Comparison of ENCODE assay signal across 15 cellular contexts in the genomic region with DNA sequence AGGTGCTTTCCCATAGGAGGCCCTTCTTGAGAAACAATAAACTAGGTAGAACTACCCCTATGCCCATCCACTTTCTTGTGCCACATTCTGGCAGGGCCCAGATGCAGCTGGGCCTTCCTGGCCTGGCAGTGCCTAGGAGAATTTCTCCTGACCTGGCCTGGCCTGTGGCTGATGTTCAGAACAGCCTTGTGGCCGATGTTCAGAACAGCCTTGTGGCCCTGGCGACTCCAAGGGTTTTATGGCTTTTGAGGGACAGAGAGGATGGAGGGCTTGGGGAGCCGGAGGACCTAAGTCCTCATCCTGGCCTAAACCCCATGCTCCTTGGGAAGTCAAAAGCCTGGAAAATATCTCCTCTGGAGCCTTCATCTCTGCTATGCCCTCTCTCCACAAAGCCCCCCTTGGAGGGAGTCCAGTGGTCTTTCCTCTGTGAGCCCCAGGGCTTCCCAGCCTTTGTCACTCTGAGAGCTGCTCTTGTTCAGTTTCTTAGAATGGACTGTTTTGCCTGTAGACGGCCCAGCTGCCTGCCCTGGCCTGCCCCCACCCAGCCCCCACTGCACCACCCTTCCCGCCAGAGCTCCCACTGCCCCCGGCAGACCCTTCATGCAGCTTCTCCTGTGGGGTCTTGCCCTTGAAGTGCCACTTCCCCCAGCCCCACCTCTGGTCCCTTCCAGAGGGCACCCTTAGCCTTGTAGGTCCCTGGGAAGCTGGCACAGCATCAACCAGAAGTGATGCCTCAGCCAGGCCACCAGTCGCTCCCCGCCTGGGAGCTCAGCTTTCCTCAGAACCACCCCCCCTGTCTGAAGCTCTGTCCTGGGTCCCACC. TPM values are rescaled to one million over a fixed set of nuclear protein-coding genes. Genes with fewer than 3 reads are reported as not detected.
A peak's percentile ranks its signal among the peaks of the same experiment; 100 is the strongest.
DNase-seq lines count a peak whose midpoint lies in the region; ATAC-seq, FAIRE-seq and TF ChIP-seq lines count a peak whose summit lies in the region.
"Had no signal": no experiment of that assay in that cellular context is flagged by ENCODE, and none has a peak within 500 bp of the region (broad histone marks: within the 10 kb centered on the region; RNA-seq: fewer than 3 reads in every experiment).

No MANE protein-coding gene starts in this region.

- TF ChIP-seq EP300 in HepG2 (IDR thresholded peaks at IDR 0.05; ENCODE audit: low read depth in 2 of 2, low read length in 2 of 2) (no peak), HepG2 (CRISPR knock-in tag; IDR thresholded peaks at IDR 0.05; ENCODE audit: borderline replicate concordance) (no peak)

- 0 out of 2 replicates have a peak, but pooled peaks cover 3% of the 10 kb centered on the region for H3K4me1 ChIP-seq in HepG2 (ENCODE audit: insufficient read depth, low read length)

- no peak overlapping the region for H3K27ac Mint-ChIP-seq in nephron progenitor cell
- H3K27ac Mint-ChIP-seq: activated T-helper 1 cell treated with anti-CD3 and anti-CD28 coated beads, Interleukin-12 subunit alpha, Interleukin-12 subunit beta, Interleukin-2, Interleukin-4 antibody, amounts not matched to agents 30 ng/mL and 10 ng/mL and 1 ng/mL, durations not matched to agents 14 hours and 24 hours and 36 hours; T-cell had no signal

- no peak for TF ChIP-seq RAD21 in HepG2 (CRISPR knock-in tag; IDR thresholded peaks at IDR 0.05)

- H3K4me3 ChIP-seq in HepG2 (replicated peaks in 1 of 3; ENCODE audit: insufficient read depth in 1 of 3, low read depth in 2 of 3, low read length in 3 of 3): no peak overlapping the region
- H3K4me3 ChIP-seq: mucosa of descending colon had no signal

- H3K4me3 Mint-ChIP-seq in nephron progenitor cell: no peak overlapping the region
- H3K4me3 Mint-ChIP-seq: activated T-helper 1 cell treated with anti-CD3 and anti-CD28 coated beads, Interleukin-12 subunit alpha, Interleukin-12 subunit beta, Interleukin-2, Interleukin-4 antibody, amounts not matched to agents 30 ng/mL and 10 ng/mL and 1 ng/mL, durations not matched to agents 14 hours and 24 hours and 36 hours; CD14-positive monocyte; T-cell had no signal

- no peak overlapping the region for H3K9ac ChIP-seq in HepG2 (ENCODE audit: insufficient read depth, low read depth, low read length)

- intact Hi-C loops in HepG2 (cut with micrococcal nuclease; ENCODE audit: unreplicated experiment): no loop called here

- H3K79me2 ChIP-seq in HepG2 (ENCODE audit: insufficient read depth, low read length): no peaks in the 10 kb centered on the region

- no peak; the same call in 2 of the 3 replicates for ATAC-seq in HepG2
- ATAC-seq: mucosa of descending colon, T-cell had no signal

- peaks cover 6% of the 10 kb centered on the region for H3K27me3 Mint-ChIP-seq in nephron progenitor cell (ENCODE audit: low read depth, poor library complexity)

- FAIRE-seq in HepG2 (lab: Jason Lieb, UNC): no peak
- FAIRE-seq: small intestine had no signal

- H3K4me1 Mint-ChIP-seq in nephron progenitor cell: peaks cover 2% of the 10 kb centered on the region

- H3K27ac ChIP-seq in caudate nucleus (ENCODE audit: low read depth, low read length) (peak overlapping the region; percentile 99), HepG2 (ENCODE audit: extremely low read length, insufficient read depth, low read length) (no peak overlapping the region), substantia nigra (ENCODE audit: low read depth, low read length, poor library complexity, severe bottlenecking) (peak overlapping the region; percentile 99)

- TF ChIP-seq CTCF in HepG2 (CRISPR knock-in tag; IDR thresholded peaks at IDR 0.05) (no peak), nephron progenitor cell (IDR thresholded peaks at IDR 0.05) (no peak)

- H3K36me3 Mint-ChIP-seq in nephron progenitor cell (ENCODE audit: low read depth): peaks cover 10% of the 10 kb centered on the region

- peak; percentile 67 for DNase-seq in NCI-H1092 treated with DMSO at 0.1 percent for 48 hours (lab: John Stamatoyannopoulos, UW)
- no peak for DNase-seq in NCI-H1092 (lab: John Stamatoyannopoulos, UW)
- DNase-seq in caudate nucleus (lab: John Stamatoyannopoulos, UW): peak in 50 of 61 donors; percentile 34 to 94 (median 84)
- no peak for DNase-seq in HepG2 (ENCODE audit: low spot score)
- DNase-seq in substantia nigra (lab: John Stamatoyannopoulos, UW): peak in 42 of 49 donors; percentile 59 to 97 (median 81)
- DNase-seq in nephron progenitor cell: no peak
- DNase-seq in HuH-7.5 (ENCODE audit: low spot score): no peak
- DNase-seq in NCI-H1694 treated with DMSO at 0.1 percent for 48 hours (lab: John Stamatoyannopoulos, UW): no peak
- DNase-seq: 8988T, mucosa of descending colon, RPMI8226, small intestine, T-cell had no signal

- peaks cover 0 to 2% of the 10 kb centered on the region in 2 experiments; a peak in 1 of 5 replicates for H3K36me3 ChIP-seq in HepG2 (replicated peaks in 1 of 2; ENCODE audit: control insufficient read depth in 1 of 2, insufficient read depth in 2 of 2, low read length in 2 of 2)

- in situ Hi-C loops in HepG2 (cut with HindIII; ENCODE audit: extremely low pct_ligation_motif_present, low pct_unique_long_range_greater_than_20kb): loop anchor here (5.0 kb wide), 1 partner anchor 232 kb away; no protein-coding TSS in a partner anchor

- H2AFZ ChIP-seq in HepG2 (ENCODE audit: low read length): no peak overlapping the region

- 37% methylated on average over 6 of the region's 8 CpGs for WGBS in HepG2 (ENCODE audit: low lambda C conversion rate)

- 0 out of 2 replicates have a peak, but pooled peaks cover under 1% of the 10 kb centered on the region for H4K20me1 ChIP-seq in HepG2 (ENCODE audit: insufficient read depth, low read length)

- H3K9me3 Mint-ChIP-seq in nephron progenitor cell: no peaks in the 10 kb centered on the region
- H3K9me3 Mint-ChIP-seq: activated T-helper 1 cell treated with anti-CD3 and anti-CD28 coated beads, Interleukin-12 subunit alpha, Interleukin-12 subunit beta, Interleukin-2, Interleukin-4 antibody, amounts not matched to agents 30 ng/mL and 10 ng/mL and 1 ng/mL, durations not matched to agents 14 hours and 24 hours and 36 hours; T-cell had no signal

- POLR2A ChIA-PET in HepG2 (lab: Yijun Ruan, JAX): interaction anchor here (1.2 kb wide), 1 partner anchor 119 kb away, joined by 3 read pairs; a partner anchor contains a TSS

- no peaks in the 10 kb centered on the region for H3K9me3 ChIP-seq in HepG2 (ENCODE audit: low read length)
- H3K9me3 ChIP-seq: mucosa of descending colon had no signal

- TF ChIP-seq POLR2A in HepG2 (IDR thresholded peaks at IDR 0.05; ENCODE audit: insufficient read depth in 1 of 2, low read depth in 2 of 2, low read length in 2 of 2): no peak

- CTCF ChIA-PET in HepG2 (lab: Yijun Ruan, JAX; ENCODE audit: low intra/inter-chr PET ratio, low total read pairs): no interaction called here

- H3K4me2 ChIP-seq in HepG2 (ENCODE audit: low read depth, low read length): no peak overlapping the region

- BruUV-seq in HepG2 (replicated peaks; lab: Mats Ljungman, UMichigan): no TSS peak

- peaks cover 0 to 6% of the 10 kb centered on the region in 2 experiments; a peak in 1 of 5 replicates for H3K27me3 ChIP-seq in HepG2 (ENCODE audit: control insufficient read depth in 1 of 2, insufficient read depth in 2 of 2, low read length in 2 of 2)

RNA-seq across cellular contexts. Expression of a gene that starts 6.9 kb away (rescaled TPM):
- not detected in 2 replicates for total RNA-seq in HepG2 (2016; rRNA removed; fragmentation: Illumina TruSeq; extraction: Trizol)
- not detected in 2 replicates for total RNA-seq in HepG2 (2016; cell fraction: cytosol; rRNA removed; fragmentation: Illumina TruSeq; extraction: Trizol; ENCODE audit: low read depth)
- not detected in 2 replicates for total RNA-seq in HepG2 (2016; cell fraction: insoluble cytoplasmic fraction; rRNA removed; fragmentation: Illumina TruSeq; extraction: Trizol)
- total RNA-seq in HepG2 (2016; cell fraction: membrane; rRNA removed; fragmentation: Illumina TruSeq; extraction: Trizol): not detected in 2 replicates
- total RNA-seq in HepG2 (2016; cell fraction: nucleus; rRNA removed; fragmentation: Illumina TruSeq; extraction: Trizol): not detected in 2 replicates
- polyA plus RNA-seq in HepG2 (2011; rRNA removed): 0.12 and 0.13 TPM in 2 replicates
- 0.08 and 0.09 TPM in 2 replicates for polyA plus RNA-seq in HepG2 (2011; cell fraction: cytosol; rRNA removed)
- 0.19 and 0.21 TPM in 2 replicates for polyA plus RNA-seq in HepG2 (2011; cell fraction: nucleus; rRNA removed)
- polyA plus RNA-seq in HepG2 (2012): 0.03 and 0.05 TPM in 2 replicates
- polyA plus RNA-seq in HepG2 (2016; cell fraction: cytosol; fragmentation: Illumina TruSeq; extraction: Trizol; ENCODE audit: low read depth): not detected in 2 replicates
- not detected in 2 replicates for polyA plus RNA-seq in HepG2 (2016; cell fraction: insoluble cytoplasmic fraction; fragmentation: Illumina TruSeq; extraction: Trizol; ENCODE audit: low read depth)
- not detected in 2 replicates for polyA plus RNA-seq in HepG2 (2016; cell fraction: membrane; fragmentation: Illumina TruSeq; extraction: Trizol; ENCODE audit: low read depth)
- polyA plus RNA-seq in HepG2 (2016; cell fraction: nucleus; fragmentation: Illumina TruSeq; extraction: Trizol; ENCODE audit: insufficient read depth, low read depth): not detected in 2 replicates
- 0.20 and 0.21 TPM in 2 replicates for polyA minus RNA-seq in HepG2 (2011; rRNA and poly(A)+ RNA removed; ENCODE audit: low replicate concordance)
- not detected in 2 replicates for polyA minus RNA-seq in HepG2 (2011; cell fraction: cytosol; rRNA and poly(A)+ RNA removed)
- polyA minus RNA-seq in HepG2 (2011; cell fraction: nucleus; rRNA and poly(A)+ RNA removed): 0.12 TPM in 1 of 2 replicates, not detected in the other
- total RNA-seq: activated T-helper 1 cell treated with anti-CD3 and anti-CD28 coated beads, Interleukin-12 subunit alpha, Interleukin-12 subunit beta, Interleukin-2, Interleukin-4 antibody, amounts not matched to agents 30 ng/mL and 10 ng/mL and 1 ng/mL, durations not matched to agents 14 hours and 24 hours and 36 hours; T-cell had no signal

RNA-seq across cellular contexts. Expression of a gene that starts 14.9 kb away (rescaled TPM):
- total RNA-seq in HepG2 (2016; rRNA removed; fragmentation: Illumina TruSeq; extraction: Trizol): 2.2 and 2.7 TPM in 2 replicates
- total RNA-seq in HepG2 (2016; cell fraction: cytosol; rRNA removed; fragmentation: Illumina TruSeq; extraction: Trizol; ENCODE audit: low read depth): 1.4 and 1.7 TPM in 2 replicates
- total RNA-seq in HepG2 (2016; cell fraction: insoluble cytoplasmic fraction; rRNA removed; fragmentation: Illumina TruSeq; extraction: Trizol): 2.3 and 3.0 TPM in 2 replicates
- total RNA-seq in HepG2 (2016; cell fraction: membrane; rRNA removed; fragmentation: Illumina TruSeq; extraction: Trizol): 2.9 and 3.5 TPM in 2 replicates
- total RNA-seq in HepG2 (2016; cell fraction: nucleus; rRNA removed; fragmentation: Illumina TruSeq; extraction: Trizol): 1.8 and 1.9 TPM in 2 replicates
- 18.8 and 23.4 TPM in 2 replicates for polyA plus RNA-seq in HepG2 (2011; rRNA removed)
- polyA plus RNA-seq in HepG2 (2011; cell fraction: cytosol; rRNA removed): 16.2 and 20.4 TPM in 2 replicates
- 14.8 and 15.5 TPM in 2 replicates for polyA plus RNA-seq in HepG2 (2011; cell fraction: nucleus; rRNA removed)
- 3.9 and 8.1 TPM in 2 replicates for polyA plus RNA-seq in HepG2 (2012)
- polyA plus RNA-seq in HepG2 (2016; cell fraction: cytosol; fragmentation: Illumina TruSeq; extraction: Trizol; ENCODE audit: low read depth): 1.6 and 2.1 TPM in 2 replicates
- polyA plus RNA-seq in HepG2 (2016; cell fraction: insoluble cytoplasmic fraction; fragmentation: Illumina TruSeq; extraction: Trizol; ENCODE audit: low read depth): 2.6 and 2.8 TPM in 2 replicates
- 1.9 and 2.2 TPM in 2 replicates for polyA plus RNA-seq in HepG2 (2016; cell fraction: membrane; fragmentation: Illumina TruSeq; extraction: Trizol; ENCODE audit: low read depth)
- 4.0 and 9.1 TPM in 2 replicates for polyA plus RNA-seq in HepG2 (2016; cell fraction: nucleus; fragmentation: Illumina TruSeq; extraction: Trizol; ENCODE audit: insufficient read depth, low read depth)
- polyA minus RNA-seq in HepG2 (2011; rRNA and poly(A)+ RNA removed; ENCODE audit: low replicate concordance): 7.2 and 18.3 TPM in 2 replicates
- polyA minus RNA-seq in HepG2 (2011; cell fraction: cytosol; rRNA and poly(A)+ RNA removed): 10.6 and 11.2 TPM in 2 replicates
- 5.2 and 6.1 TPM in 2 replicates for polyA minus RNA-seq in HepG2 (2011; cell fraction: nucleus; rRNA and poly(A)+ RNA removed)

RNA-seq across cellular contexts. Expression of a gene that starts 30.7 kb away (rescaled TPM):
- not detected in 2 replicates for total RNA-seq in HepG2 (2016; rRNA removed; fragmentation: Illumina TruSeq; extraction: Trizol)
- total RNA-seq in HepG2 (2016; cell fraction: cytosol; rRNA removed; fragmentation: Illumina TruSeq; extraction: Trizol; ENCODE audit: low read depth): 0.18 TPM in 1 of 2 replicates, not detected in the other
- total RNA-seq in HepG2 (2016; cell fraction: insoluble cytoplasmic fraction; rRNA removed; fragmentation: Illumina TruSeq; extraction: Trizol): not detected in 2 replicates
- not detected in 2 replicates for total RNA-seq in HepG2 (2016; cell fraction: membrane; rRNA removed; fragmentation: Illumina TruSeq; extraction: Trizol)
- total RNA-seq in HepG2 (2016; cell fraction: nucleus; rRNA removed; fragmentation: Illumina TruSeq; extraction: Trizol): not detected in 2 replicates
- polyA plus RNA-seq in HepG2 (2011; rRNA removed): 0.05 TPM in 1 of 2 replicates, not detected in the other
- polyA plus RNA-seq in HepG2 (2011; cell fraction: cytosol; rRNA removed): 0.12 and 0.15 TPM in 2 replicates
- 0.05 TPM in 1 of 2 replicates, not detected in the other for polyA plus RNA-seq in HepG2 (2011; cell fraction: nucleus; rRNA removed)
- not detected in 2 replicates for polyA plus RNA-seq in HepG2 (2012)
- polyA plus RNA-seq in HepG2 (2016; cell fraction: cytosol; fragmentation: Illumina TruSeq; extraction: Trizol; ENCODE audit: low read depth): 0.06 and 0.08 TPM in 2 replicates
- polyA plus RNA-seq in HepG2 (2016; cell fraction: insoluble cytoplasmic fraction; fragmentation: Illumina TruSeq; extraction: Trizol; ENCODE audit: low read depth): not detected in 2 replicates
- not detected in 2 replicates for polyA plus RNA-seq in HepG2 (2016; cell fraction: membrane; fragmentation: Illumina TruSeq; extraction: Trizol; ENCODE audit: low read depth)
- polyA plus RNA-seq in HepG2 (2016; cell fraction: nucleus; fragmentation: Illumina TruSeq; extraction: Trizol; ENCODE audit: insufficient read depth, low read depth): not detected in 2 replicates
- 0.12 and 1.5 TPM in 2 replicates for polyA minus RNA-seq in HepG2 (2011; rRNA and poly(A)+ RNA removed; ENCODE audit: low replicate concordance)
- polyA minus RNA-seq in HepG2 (2011; cell fraction: cytosol; rRNA and poly(A)+ RNA removed): not detected in 2 replicates
- not detected in 2 replicates for polyA minus RNA-seq in HepG2 (2011; cell fraction: nucleus; rRNA and poly(A)+ RNA removed)

Comparison
In these comparisons a context has a peak if more than half of its experiments do, and no peak if none do; other contexts are left out.
1. DNase-seq: peak in NCI-H1092 treated with DMSO at 0.1 percent for 48 hours (single experiment), caudate nucleus (50 of 61) and substantia nigra (42 of 49); none in NCI-H1092 (single experiment), HepG2 (single experiment), nephron progenitor cell (single experiment), HuH-7.5 (single experiment) and NCI-H1694 treated with DMSO at 0.1 percent for 48 hours (single experiment).